Comparison of ENCODE assay signal across 30 cellular contexts in the genomic region with DNA sequence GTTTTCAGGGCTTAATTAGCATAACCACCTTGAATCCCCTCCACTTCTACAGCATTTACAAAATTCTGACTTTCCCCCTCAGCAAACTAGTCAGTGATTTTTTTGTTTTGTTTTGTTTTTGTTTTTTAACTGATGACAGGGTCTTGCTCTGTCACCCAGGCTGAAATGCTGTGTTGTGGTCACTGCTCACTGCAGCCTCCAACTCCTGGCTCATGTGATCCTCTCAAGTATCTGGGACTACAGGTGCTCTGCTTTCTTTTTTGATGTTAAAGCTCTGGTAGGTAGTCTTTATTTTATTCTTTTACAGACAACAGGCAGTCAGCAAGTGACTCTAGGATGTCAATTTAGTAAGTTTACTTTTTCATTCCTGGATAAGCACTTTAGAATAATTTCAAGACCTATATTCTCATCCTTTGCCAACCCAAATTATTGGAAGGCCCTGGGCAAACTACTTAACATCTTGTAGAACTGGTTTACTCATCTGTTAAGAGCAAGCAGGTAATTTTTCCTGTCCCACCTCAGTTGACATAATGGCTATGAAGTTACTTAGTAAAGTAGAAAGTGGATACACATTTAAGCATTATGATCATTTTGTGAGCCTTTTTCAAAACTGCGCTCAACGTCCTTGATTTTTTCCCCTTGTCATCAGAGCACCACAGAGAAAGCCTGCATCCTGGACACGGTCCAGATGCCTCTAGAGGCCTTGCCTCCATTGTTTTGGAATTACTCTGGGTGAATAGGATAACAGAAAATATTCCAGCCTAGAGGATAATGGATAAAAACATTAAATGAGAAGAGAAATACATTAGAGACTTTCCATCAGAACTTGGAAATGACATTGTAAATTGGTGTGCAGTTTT.
DNase-seq lines count a peak whose midpoint lies in the region; ATAC-seq and TF ChIP-seq lines count a peak whose summit lies in the region.
"Had no signal": no experiment of that assay in that cellular context is flagged by ENCODE, and none has a peak within 500 bp of the region (broad histone marks: within the 10 kb centered on the region; RNA-seq: fewer than 3 reads in every experiment).

No MANE protein-coding gene starts in this region.

- TF ChIP-seq CTCF in left lung (IDR thresholded peaks at IDR 0.05) (no peak), ascending aorta (IDR thresholded peaks at IDR 0.05) (no peak)

- H3K4me3 ChIP-seq in BLaER1 treated with 17β-estradiol and CSF1 and Interleukin-3, amounts not matched to agents 10 nM and 100 nM: no peak overlapping the region
- H3K4me3 ChIP-seq in HAP-1 (no peak overlapping the region), left lung (no peak overlapping the region), ascending aorta (no peak overlapping the region)
- H3K4me3 ChIP-seq: right lobe of liver, spleen, stomach, vagina had no signal

- no peaks in the 10 kb centered on the region for H4K20me1 ChIP-seq in BLaER1 treated with 17β-estradiol and CSF1 and Interleukin-3, amounts not matched to agents 10 nM and 100 nM

- intact Hi-C loops in left lung (cut with DNase I) (no loop called here), ascending aorta (cut with DNase I) (no loop called here)

- no peak overlapping the region for H3K27ac ChIP-seq in BLaER1 treated with 17β-estradiol and CSF1 and Interleukin-3, amounts not matched to agents 10 nM and 100 nM
- H3K27ac ChIP-seq in left lung (no peak overlapping the region), ascending aorta (no peak overlapping the region)
- H3K27ac ChIP-seq: right lobe of liver, spleen, stomach, vagina had no signal

- H3K4me1 ChIP-seq in BLaER1 treated with 17β-estradiol and CSF1 and Interleukin-3, amounts not matched to agents 10 nM and 100 nM: peaks cover 0 to 10% (median 6%) of the 10 kb centered on the region in 10 experiments; a peak in 9 of 20 replicates
- H3K4me1 ChIP-seq in HAP-1 (peaks cover 8% of the 10 kb centered on the region; the same call in 1 of the 2 replicates), left lung (peaks cover 0 to 3% of the 10 kb centered on the region in 2 donors), ascending aorta (no peaks in the 10 kb centered on the region)
- H3K4me1 ChIP-seq: BE2C, right lobe of liver, spleen, stomach, vagina had no signal

- ATAC-seq in left lung: peak; percentile 65
- ATAC-seq: activated CD8-positive, alpha-beta memory T cell treated with anti-CD3 and anti-CD28 coated beads, Interleukin-2, amount 10 ng/mL, durations not matched to agents 7 days and 5 days; activated T-cell treated with anti-CD3 and anti-CD28 coated beads, Interleukin-2, amount 50 U/mL, for 4 hours; esophagus mucosa; left lobe of liver; right lobe of liver had no signal

- no peaks in the 10 kb centered on the region for H3K27me3 ChIP-seq in BLaER1 treated with 17β-estradiol and CSF1 and Interleukin-3, amounts not matched to agents 10 nM and 100 nM
- H3K27me3 ChIP-seq in HAP-1 (ENCODE audit: low read depth) (no peaks in the 10 kb centered on the region), left lung (no peaks in the 10 kb centered on the region), ascending aorta (no peaks in the 10 kb centered on the region)
- H3K27me3 ChIP-seq: BE2C, right lobe of liver, spleen, stomach, vagina had no signal

- DNase-seq in HAP-1 (ENCODE audit: low spot score in 2 of 2) (peak; percentile 48 to 59), NCI-H345 treated with DMSO at 0.1 percent for 48 hours (lab: John Stamatoyannopoulos, UW; ENCODE audit: unreplicated experiment) (peak; percentile 60), left lung (no peak), HCEC 1CT (no peak), NCI-H446 treated with DMSO at 0.1 percent for 48 hours (lab: John Stamatoyannopoulos, UW) (no peak), ascending aorta (ENCODE audit: low spot score in 2 of 2) (no peak)
- DNase-seq: activated CD4-positive, alpha-beta T cell treated with anti-CD3 and anti-CD28 coated beads, Interleukin-2, amount 50 U/mL, for 4 hours; activated CD8-positive, alpha-beta memory T cell treated with anti-CD3 and anti-CD28 coated beads, Interleukin-2, amount 10 ng/mL, durations not matched to agents 7 days and 5 days; activated gamma-delta T cell treated with Interleukin-2 at 50 U/mL for 16 hours; activated T-cell treated with anti-CD3 and anti-CD28 coated beads, Interleukin-2, amount 50 U/mL, for 4 hours; BE2C; central memory CD4-positive, alpha-beta T cell; DMS153; endodermal cell; H9; KG1; mesendoderm; NCI-H1694; NCI-H748 treated with DMSO at 0.1 percent for 48 hours; posterior cingulate gyrus; right lobe of liver; spleen; stimulated activated CD8-positive, alpha-beta memory T cell treated with anti-CD3 and anti-CD28 coated beads, Interleukin-4, amount 100 ng/mL, for 48 hours; stomach; SW 1271; T1000 had no signal

- H3K4me2 ChIP-seq in BLaER1 treated with 17β-estradiol and CSF1 and Interleukin-3, amounts not matched to agents 10 nM and 100 nM: peak overlapping the region in 6 of 11 experiments; percentile 1 to 30 (median 14); a peak in 5 of 22 replicates

- no peaks in the 10 kb centered on the region; a peak in 1 of 22 replicates for H3K9me3 ChIP-seq in BLaER1 treated with 17β-estradiol and CSF1 and Interleukin-3, amounts not matched to agents 10 nM and 100 nM (replicated peaks in 1 of 11)
- no peaks in the 10 kb centered on the region for H3K9me3 ChIP-seq in HAP-1
- H3K9me3 ChIP-seq in left lung: no peaks in the 10 kb centered on the region
- no peaks in the 10 kb centered on the region for H3K9me3 ChIP-seq in ascending aorta
- H3K9me3 ChIP-seq: BE2C, right lobe of liver, spleen, stomach, vagina had no signal

- no peak overlapping the region for H3K9ac ChIP-seq in BLaER1 treated with 17β-estradiol and CSF1 and Interleukin-3, amounts not matched to agents 10 nM and 100 nM

- H3K36me3 ChIP-seq in BLaER1 treated with 17β-estradiol and CSF1 and Interleukin-3, amounts not matched to agents 10 nM and 100 nM: no peaks in the 10 kb centered on the region
- H3K36me3 ChIP-seq in HAP-1 (replicated peaks): no peaks in the 10 kb centered on the region; the same call in 1 of the 2 replicates
- H3K36me3 ChIP-seq in left lung: no peaks in the 10 kb centered on the region
- H3K36me3 ChIP-seq in ascending aorta: no peaks in the 10 kb centered on the region
- H3K36me3 ChIP-seq: BE2C, right lobe of liver, spleen, stomach, vagina had no signal

- in situ Hi-C loops in HAP-1 (cut with MboI; ENCODE audit: low sequenced_read_pairs): no loop called here

Comparison
In these comparisons a context has a peak if more than half of its experiments do, and no peak if none do; other contexts are left out.
1. DNase-seq: peak in HAP-1 (2 of 2) and NCI-H345 treated with DMSO at 0.1 percent for 48 hours (single experiment); none in left lung (0 of 2), HCEC 1CT (single experiment), NCI-H446 treated with DMSO at 0.1 percent for 48 hours (single experiment) and ascending aorta (0 of 2).